15 cellular contexts compared by ENCODE assay signal in the genomic region with DNA sequence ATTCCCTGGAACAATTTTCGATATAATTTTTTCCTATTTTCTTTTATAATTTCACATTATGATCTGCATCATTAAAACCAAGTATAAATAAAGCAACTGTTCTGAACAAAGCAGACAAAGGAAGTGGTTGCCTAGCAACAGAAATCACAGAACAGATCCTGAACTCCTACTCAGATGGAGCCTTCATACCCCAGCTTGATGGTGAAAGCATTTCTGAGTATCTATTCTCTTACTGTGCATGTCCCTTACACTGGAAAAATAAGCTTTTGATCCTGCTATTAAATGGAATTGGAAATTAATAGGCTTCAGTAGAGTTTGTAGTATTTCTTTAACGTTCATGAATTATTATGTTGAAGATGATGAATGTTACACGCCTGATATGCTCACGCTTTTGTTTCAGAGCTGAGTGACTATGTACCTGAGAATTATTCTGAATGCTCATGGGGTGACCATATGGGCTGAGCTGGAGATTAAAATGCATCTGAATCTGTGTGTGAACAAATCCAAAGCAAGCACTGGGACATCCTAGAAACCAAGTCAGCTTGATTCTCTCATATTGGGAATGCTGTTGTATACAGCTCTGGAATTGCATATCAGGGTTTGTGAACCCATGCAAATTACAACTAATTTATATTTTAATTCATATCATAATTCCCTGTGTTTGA.
DNase-seq lines count a peak whose midpoint lies in the region; ATAC-seq, FAIRE-seq and TF ChIP-seq lines count a peak whose summit lies in the region.
"Had no signal": no experiment of that assay in that cellular context is flagged by ENCODE, and none has a peak within 500 bp of the region (broad histone marks: within the 10 kb centered on the region; RNA-seq: fewer than 3 reads in every experiment).

No MANE protein-coding gene starts in this region.

- TF ChIP-seq CTCF in K562 (IDR thresholded peaks at IDR 0.05 in 2 of 3, conservative IDR thresholded peaks at IDR 0.05 in 1 of 3; ENCODE audit: insufficient read depth in 2 of 3, low read depth in 1 of 3, low read length in 3 of 3), result no peak
- TF ChIP-seq CTCF in neural crest cell (conservative IDR thresholded peaks at IDR 0.05), result no peak

- H3K4me3 Mint-ChIP-seq in neural crest cell, result no peak overlapping the region
- H3K4me3 Mint-ChIP-seq: memory B cell had no signal

- peak overlapping the region; percentile 55 for H3K27ac Mint-ChIP-seq in neural crest cell (ENCODE audit: unreplicated experiment)
- H3K27ac Mint-ChIP-seq: memory B cell had no signal

- no peaks in the 10 kb centered on the region for H3K27me3 Mint-ChIP-seq in neural crest cell (ENCODE audit: low read depth)
- H3K27me3 Mint-ChIP-seq: memory B cell had no signal

- no peak for TF ChIP-seq RAD21 in K562 (CRISPR knock-in tag; conservative IDR thresholded peaks at IDR 0.05 in 1 of 2, IDR thresholded peaks at IDR 0.05 in 1 of 2)

- H3K79me2 ChIP-seq in K562 (ENCODE audit: control insufficient read depth, insufficient read depth, low read length), result no peaks in the 10 kb centered on the region

- H3K9me3 Mint-ChIP-seq in neural crest cell, result no peaks in the 10 kb centered on the region
- H3K9me3 Mint-ChIP-seq: memory B cell had no signal

- H3K36me3 Mint-ChIP-seq in neural crest cell (ENCODE audit: low read depth), result no peaks in the 10 kb centered on the region
- H3K36me3 Mint-ChIP-seq: memory B cell had no signal

- CTCF ChIA-PET in K562 (lab: Yijun Ruan, JAX; ENCODE audit: low intra/inter-chr PET ratio), result no interaction called here

- WGBS in K562 (ENCODE audit: insufficient coverage, low coverage, missing lambda C conversion rate), result 0% methylated on average over 4 of the region's 4 CpGs

- no peak overlapping the region for H3K4me3 ChIP-seq in HAP-1
- H3K4me3 ChIP-seq in K562, result no peak overlapping the region
- H3K4me3 ChIP-seq: pancreas, thyroid gland had no signal

- no peaks in the 10 kb centered on the region for H3K9me1 ChIP-seq in K562 (ENCODE audit: control insufficient read depth, insufficient read depth, low read length)

- TF ChIP-seq POLR2A in K562 (conservative IDR thresholded peaks at IDR 0.05), result no peak

- DNase-seq in HAP-1 (ENCODE audit: low spot score in 2 of 2) (peak; percentile 45 to 49), NCI-H2171 (lab: John Stamatoyannopoulos, UW) (peak; percentile 28), K562 (ENCODE audit: extremely low read depth in 1 of 4, low spot score in 3 of 4) (no peak), neural crest cell (ENCODE audit: low read depth, low spot score) (no peak), COLO829 (ENCODE audit: low spot score) (no peak), left ventricle myocardium superior (no peak)
- DNase-seq in stimulated activated CD4-positive, alpha-beta T cell treated with anti-CD3 and anti-CD28 coated beads, Interleukin-1b, Interleukin-23, amount 100 ng/mL, for 48 hours, result no peak
- DNase-seq: activated CD8-positive, alpha-beta memory T cell treated with anti-CD3 and anti-CD28 coated beads, Interleukin-2, amount 50 U/mL, for 48 hours; cortex of kidney; pancreas; SIG-M5; thyroid gland had no signal

- BruUV-seq in K562 (replicated peaks; lab: Mats Ljungman, UMichigan), result no TSS peak

- H2AFZ ChIP-seq in K562 (ENCODE audit: low read depth, low read length), result no peak overlapping the region

- TF ChIP-seq EP300 in K562 (IDR thresholded peaks at IDR 0.05; ENCODE audit: low read length), result no peak

- ATAC-seq in K562, result no peak
- no peak for ATAC-seq in left ventricle myocardium superior
- no peak for ATAC-seq in GM18909 (IDR thresholded peaks at IDR 0.05; ENCODE audit: poor library complexity, unreplicated experiment)
- ATAC-seq: pancreas had no signal

- in situ Hi-C loops in HAP-1 (cut with MboI; ENCODE audit: low sequenced_read_pairs), result no loop called here
- in situ Hi-C loops in K562 (cut with MboI), result no loop called here

- no peaks in the 10 kb centered on the region for H3K4me1 ChIP-seq in HAP-1
- H3K4me1 ChIP-seq in K562 (replicated peaks in 1 of 2; ENCODE audit: control insufficient read depth in 2 of 2, insufficient read depth in 2 of 2, low read length in 2 of 2), result no peaks in the 10 kb centered on the region
- H3K4me1 ChIP-seq: pancreas, thyroid gland had no signal

- no peak for FAIRE-seq in K562 (lab: Jason Lieb, UNC)
- FAIRE-seq: pancreas had no signal

- H3K4me2 ChIP-seq in K562 (ENCODE audit: insufficient read depth, low read length), result no peak overlapping the region

- no peak overlapping the region for H3K27ac ChIP-seq in K562 (ENCODE audit: extremely low read depth, low read depth, low read length)
- H3K27ac ChIP-seq: pancreas, thyroid gland, VCaP had no signal

- H3K36me3 ChIP-seq in HAP-1 (replicated peaks) (no peaks in the 10 kb centered on the region), K562 (ENCODE audit: control insufficient read depth, insufficient read depth, low read length) (no peaks in the 10 kb centered on the region)
- H3K36me3 ChIP-seq: pancreas, thyroid gland had no signal

- H4K20me1 ChIP-seq in K562 (replicated peaks; ENCODE audit: control insufficient read depth, insufficient read depth, low read length), result no peaks in the 10 kb centered on the region

- no peaks in the 10 kb centered on the region for H3K9me3 ChIP-seq in HAP-1
- no peaks in the 10 kb centered on the region for H3K9me3 ChIP-seq in K562 (replicated peaks; ENCODE audit: control insufficient read depth, insufficient read depth, low read depth, low read length)
- H3K9me3 ChIP-seq: pancreas, thyroid gland had no signal

- H3K4me1 Mint-ChIP-seq in neural crest cell, result peaks cover 8% of the 10 kb centered on the region
- H3K4me1 Mint-ChIP-seq: memory B cell had no signal

- intact Hi-C loops in K562 (cut with micrococcal nuclease), result no loop called here
- intact Hi-C loops in left ventricle myocardium superior (cut with micrococcal nuclease), result no loop called here

- POLR2A ChIA-PET in K562 (lab: Yijun Ruan, JAX), result no interaction called here

- H3K27me3 ChIP-seq in HAP-1 (ENCODE audit: low read depth) (no peaks in the 10 kb centered on the region), K562 (ENCODE audit: control insufficient read depth in 2 of 2, insufficient read depth in 2 of 2, low read length in 2 of 2) (no peaks in the 10 kb centered on the region)
- H3K27me3 ChIP-seq: pancreas, thyroid gland had no signal

- no peak overlapping the region for H3K9ac ChIP-seq in K562 (ENCODE audit: insufficient read depth in 1 of 2, low read depth in 2 of 2, low read length in 2 of 2)

TF ChIP-seq in K562, 482 proteins besides CTCF, POLR2A, EP300 and RAD21:
- TF ChIP-seq RFX1 (IDR thresholded peaks at IDR 0.05) (peak; percentile 60), ATF3 (IDR thresholded peaks at IDR 0.05) (no peak), ATF3 (CRISPR knock-in tag; conservative IDR thresholded peaks at IDR 0.05) (no peak)
TF ChIP-seq in K562: peak in this region for 1.

Comparison
In these comparisons a context has a peak if more than half of its experiments do, and no peak if none do; other contexts are left out.
1. DNase-seq: peak in HAP-1 (2 of 2) and NCI-H2171 (single experiment); none in K562 (0 of 4), neural crest cell (single experiment), stimulated activated CD4-positive, alpha-beta T cell treated with anti-CD3 and anti-CD28 coated beads, Interleukin-1b, Interleukin-23, amount 100 ng/mL, for 48 hours (single experiment), COLO829 (single experiment) and left ventricle myocardium superior (single experiment).